21 cellular contexts compared by ENCODE assay signal in genomic region chr15:51603002-51603401, GRCh38. TPM values are rescaled to one million over a fixed set of nuclear protein-coding genes. Genes with fewer than 3 reads are reported as not detected.
DNase-seq lines count a peak whose midpoint lies in the region; ATAC-seq and TF ChIP-seq lines count a peak whose summit lies in the region.
"Had no signal": no experiment of that assay in that cellular context is flagged by ENCODE, and none has a peak within 500 bp of the region (broad histone marks: within the 10 kb centered on the region; RNA-seq: fewer than 3 reads in every experiment).

No MANE protein-coding gene starts in this region.

- no peak overlapping the region for H3K27ac Mint-ChIP-seq in CD8-positive, alpha-beta memory T cell
- peak overlapping the region; percentile 66 for H3K27ac Mint-ChIP-seq in dendritic cell treated with granulocyte-macrophage colony-stimulating factor and Interleukin-4, amounts not matched to agents 40 ng/mL and 50 ng/mL, for 4 days
- H3K27ac Mint-ChIP-seq: B cell had no signal

- ATAC-seq in HG03108 (IDR thresholded peaks at IDR 0.05; ENCODE audit: unreplicated experiment) (no peak), HG02870 (IDR thresholded peaks at IDR 0.05; ENCODE audit: unreplicated experiment) (no peak)
- ATAC-seq: GM12878 had no signal

- peak overlapping the region; percentile 20 for H3K4me2 ChIP-seq in smooth muscle cell

- TF ChIP-seq POLR2A in NB4 (IDR thresholded peaks at IDR 0.05; ENCODE audit: extremely low read depth, insufficient read length): no peak

- H3K27ac ChIP-seq in CD8-positive, alpha-beta memory T cell (ENCODE audit: low read depth, low read length): peak overlapping the region; percentile 45
- no peak overlapping the region for H3K27ac ChIP-seq in smooth muscle cell (ENCODE audit: low read depth)
- H3K27ac ChIP-seq: SJSA1 had no signal

- no peak overlapping the region for H3K4me3 ChIP-seq in CD8-positive, alpha-beta memory T cell (ENCODE audit: low read length)
- H3K4me3 ChIP-seq in NB4 (ENCODE audit: low read depth, low read length) (peak overlapping the region; percentile 91), smooth muscle cell (no peak overlapping the region)
- H3K4me3 ChIP-seq: GM12878, HAP-1, MG63, SJSA1 had no signal

- H3K9ac ChIP-seq in smooth muscle cell (ENCODE audit: low read depth): no peak overlapping the region

- no peak overlapping the region for H3K4me3 Mint-ChIP-seq in CD8-positive, alpha-beta memory T cell
- peak overlapping the region; percentile 10 for H3K4me3 Mint-ChIP-seq in dendritic cell treated with granulocyte-macrophage colony-stimulating factor and Interleukin-4, amounts not matched to agents 40 ng/mL and 50 ng/mL, for 4 days
- H3K4me3 Mint-ChIP-seq: B cell had no signal

- TF ChIP-seq CTCF in NB4 (IDR thresholded peaks at IDR 0.05; ENCODE audit: low read depth, low read length) (no peak), smooth muscle cell (IDR thresholded peaks at IDR 0.05; ENCODE audit: borderline replicate concordance, insufficient read depth, poor library complexity, severe bottlenecking) (no peak)

- H3K27me3 ChIP-seq in CD8-positive, alpha-beta memory T cell (ENCODE audit: insufficient read depth, low read length, poor library complexity, severe bottlenecking): no peaks in the 10 kb centered on the region
- no peaks in the 10 kb centered on the region for H3K27me3 ChIP-seq in smooth muscle cell (ENCODE audit: low read depth)
- H3K27me3 ChIP-seq: MG63, SJSA1 had no signal

- no peaks in the 10 kb centered on the region for H3K36me3 Mint-ChIP-seq in CD8-positive, alpha-beta memory T cell
- H3K36me3 Mint-ChIP-seq in dendritic cell treated with granulocyte-macrophage colony-stimulating factor and Interleukin-4, amounts not matched to agents 40 ng/mL and 50 ng/mL, for 4 days (ENCODE audit: low read depth): peaks cover 65% of the 10 kb centered on the region

- no peaks in the 10 kb centered on the region for H3K4me1 ChIP-seq in CD8-positive, alpha-beta memory T cell (ENCODE audit: insufficient read depth, low read length)
- H3K4me1 ChIP-seq in smooth muscle cell (ENCODE audit: low read depth): no peaks in the 10 kb centered on the region
- H3K4me1 ChIP-seq: HAP-1, SJSA1 had no signal

- intact Hi-C loops in dendritic cell treated with granulocyte-macrophage colony-stimulating factor and Interleukin-4, amounts not matched to agents 40 ng/mL and 50 ng/mL, for 4 days (cut with micrococcal nuclease): no loop called here

- POLR2A ChIA-PET in CD8-positive, alpha-beta memory T cell (lab: Charles Lee): no interaction called here

- peaks cover 4% of the 10 kb centered on the region for H4K20me1 ChIP-seq in smooth muscle cell (ENCODE audit: low read depth)

- H3K79me2 ChIP-seq in smooth muscle cell (ENCODE audit: low read depth): peaks cover 59% of the 10 kb centered on the region

- 87% methylated on average over 2 of the region's 2 CpGs for WGBS in smooth muscle cell (ENCODE audit: low lambda C conversion rate)

- peaks cover 7 to 19% of the 10 kb centered on the region in 2 donors for H3K27me3 Mint-ChIP-seq in CD8-positive, alpha-beta memory T cell
- H3K27me3 Mint-ChIP-seq in dendritic cell treated with granulocyte-macrophage colony-stimulating factor and Interleukin-4, amounts not matched to agents 40 ng/mL and 50 ng/mL, for 4 days: no peaks in the 10 kb centered on the region
- H3K27me3 Mint-ChIP-seq: B cell had no signal

- H3K9me3 ChIP-seq in CD8-positive, alpha-beta memory T cell (ENCODE audit: low read length): no peaks in the 10 kb centered on the region
- H3K9me3 ChIP-seq in smooth muscle cell (replicated peaks; ENCODE audit: low read depth): no peaks in the 10 kb centered on the region
- H3K9me3 ChIP-seq: HAP-1, MG63, SJSA1 had no signal

- H3F3A ChIP-seq in smooth muscle cell (ENCODE audit: low read depth): no peaks in the 10 kb centered on the region

- H3K36me3 ChIP-seq in CD8-positive, alpha-beta memory T cell (ENCODE audit: insufficient read depth, low read length): no peaks in the 10 kb centered on the region
- H3K36me3 ChIP-seq in smooth muscle cell (ENCODE audit: low read depth): no peaks in the 10 kb centered on the region
- H3K36me3 ChIP-seq: HAP-1, MG63, SJSA1 had no signal

- CTCF ChIA-PET in CD8-positive, alpha-beta memory T cell (lab: Charles Lee): no interaction called here

- H2AFZ ChIP-seq in smooth muscle cell (ENCODE audit: low read depth): no peak overlapping the region

- peaks cover 0 to 4% (median 0%) of the 10 kb centered on the region in 3 donors for H3K4me1 Mint-ChIP-seq in CD8-positive, alpha-beta memory T cell
- peaks cover 51% of the 10 kb centered on the region for H3K4me1 Mint-ChIP-seq in dendritic cell treated with granulocyte-macrophage colony-stimulating factor and Interleukin-4, amounts not matched to agents 40 ng/mL and 50 ng/mL, for 4 days (ENCODE audit: low read depth)

- no peaks in the 10 kb centered on the region for H3K9me3 Mint-ChIP-seq in CD8-positive, alpha-beta memory T cell
- no peaks in the 10 kb centered on the region for H3K9me3 Mint-ChIP-seq in dendritic cell treated with granulocyte-macrophage colony-stimulating factor and Interleukin-4, amounts not matched to agents 40 ng/mL and 50 ng/mL, for 4 days

- DNase-seq in CD8-positive, alpha-beta memory T cell: no peak
- no peak for DNase-seq in NB4 (ENCODE audit: low read depth)
- DNase-seq in smooth muscle cell (lab: John Stamatoyannopoulos, UW; ENCODE audit: unreplicated experiment): no peak
- no peak for DNase-seq in NCI-H526 (lab: John Stamatoyannopoulos, UW)
- DNase-seq: COR-L47, DMS 273 treated with DMSO at 0.1 percent for 48 hours, DMS79 treated with DMSO at 0.1 percent for 48 hours, MG63, NCI-H1092, NCI-H1436, NCI-H187 treated with DMSO at 0.1 percent for 48 hours, NCI-H2107, NCI-H510A, NCI-H748 treated with DMSO at 0.1 percent for 48 hours had no signal

RNA-seq across cellular contexts. Expression of gene DMXL2, which starts 19.6 kb away (rescaled TPM):
- total RNA-seq in CD8-positive, alpha-beta memory T cell: 1 to 10 TPM; 5.8 to 7.0 TPM
- 0.61 TPM for polyA plus RNA-seq in CD8-positive, alpha-beta memory T cell
- 43.5 and 57.8 TPM in 2 replicates for total RNA-seq in smooth muscle cell
- polyA plus RNA-seq in smooth muscle cell: 9.3 and 10.0 TPM in 2 replicates
